22 cellular contexts compared by ENCODE assay signal in genomic region chr2:229563388-229563787, GRCh38.
DNase-seq lines count a peak whose midpoint lies in the region; ATAC-seq, FAIRE-seq and TF ChIP-seq lines count a peak whose summit lies in the region.
"Had no signal": no experiment of that assay in that cellular context is flagged by ENCODE, and none has a peak within 500 bp of the region (broad histone marks: within the 10 kb centered on the region; RNA-seq: fewer than 3 reads in every experiment).

No MANE protein-coding gene starts in this region.

- H3K79me2 ChIP-seq in HepG2 (ENCODE audit: insufficient read depth, low read length) (no peaks in the 10 kb centered on the region), trophoblast cell (ENCODE audit: control insufficient read depth, insufficient read depth, low read length, poor library complexity) (no peaks in the 10 kb centered on the region)

- 2% methylated on average over 5 of the region's 5 CpGs for WGBS in HepG2 (ENCODE audit: low lambda C conversion rate)
- 60% methylated on average over 5 of the region's 5 CpGs for WGBS in right lobe of liver (ENCODE audit: insufficient coverage, low coverage, low lambda C conversion rate, missing lambda C conversion rate)
- WGBS in trophoblast cell (ENCODE audit: extremely low coverage, insufficient coverage, insufficient read length), result 100% methylated on average over 5 of the region's 5 CpGs

- no peak overlapping the region for H4K12ac ChIP-seq in trophoblast cell (ENCODE audit: low read depth, low read length)

- no peak overlapping the region for H2AFZ ChIP-seq in HepG2 (ENCODE audit: low read length)
- H2AFZ ChIP-seq in trophoblast cell (ENCODE audit: insufficient read depth, low read length, poor library complexity), result no peak overlapping the region

- no peak for DNase-seq in HepG2 (ENCODE audit: low spot score)
- DNase-seq in right lobe of liver, result no peak
- no peak for DNase-seq in bronchial epithelial cell (ENCODE audit: low read depth)
- no peak for DNase-seq in trophoblast cell
- no peak for DNase-seq in cerebellar cortex (ENCODE audit: low spot score)
- no peak for DNase-seq in kidney tubule cell (ENCODE audit: low spot score)
- DNase-seq: ACHN; AML-193; BE2C; CD4-positive, alpha-beta T cell; CD8-positive, alpha-beta memory T cell; DMS 273 treated with DMSO at 0.1 percent for 48 hours; DMS79; GF-D8; GOT3; H7; HCEC 1CT had no signal

- H3K36me3 ChIP-seq in HepG2 (replicated peaks in 1 of 2; ENCODE audit: control insufficient read depth in 1 of 2, insufficient read depth in 2 of 2, low read length in 2 of 2), result no peaks in the 10 kb centered on the region
- H3K36me3 ChIP-seq in right lobe of liver, result no peaks in the 10 kb centered on the region
- H3K36me3 ChIP-seq in bronchial epithelial cell (ENCODE audit: control insufficient read depth, insufficient read depth, low read length), result no peaks in the 10 kb centered on the region
- no peaks in the 10 kb centered on the region for H3K36me3 ChIP-seq in trophoblast cell (ENCODE audit: control insufficient read depth in 1 of 2, insufficient read depth in 2 of 2, low read length in 2 of 2)
- H3K36me3 ChIP-seq: BE2C; BLaER1 treated with 17β-estradiol and CSF1 and Interleukin-3, amounts not matched to agents 10 nM and 100 nM had no signal

- no peaks in the 10 kb centered on the region for H4K20me1 ChIP-seq in HepG2 (ENCODE audit: insufficient read depth, low read length)
- H4K20me1 ChIP-seq: BLaER1 treated with 17β-estradiol and CSF1 and Interleukin-3, amounts not matched to agents 10 nM and 100 nM had no signal

- H3K4me3 ChIP-seq in HepG2 (replicated peaks in 1 of 3; ENCODE audit: insufficient read depth in 1 of 3, low read depth in 2 of 3, low read length in 3 of 3), result no peak overlapping the region
- no peak overlapping the region for H3K4me3 ChIP-seq in right lobe of liver
- no peak overlapping the region for H3K4me3 ChIP-seq in bronchial epithelial cell (ENCODE audit: low read depth, low read length)
- peak overlapping the region; percentile 4 for H3K4me3 ChIP-seq in trophoblast cell (ENCODE audit: low read depth, low read length)
- H3K4me3 ChIP-seq: BLaER1 treated with 17β-estradiol and CSF1 and Interleukin-3, amounts not matched to agents 10 nM and 100 nM had no signal

- TF ChIP-seq EP300 in HepG2 (IDR thresholded peaks at IDR 0.05; ENCODE audit: low read depth in 2 of 2, low read length in 2 of 2) (no peak), HepG2 (CRISPR knock-in tag; IDR thresholded peaks at IDR 0.05; ENCODE audit: borderline replicate concordance) (no peak)

- no peak overlapping the region for H2BK120ac ChIP-seq in trophoblast cell (ENCODE audit: insufficient read depth, low read length, poor library complexity)

- no peak overlapping the region for H3K14ac ChIP-seq in trophoblast cell (ENCODE audit: low read length)

- no peak for TF ChIP-seq POLR2A in HepG2 (IDR thresholded peaks at IDR 0.05; ENCODE audit: insufficient read depth in 1 of 2, low read depth in 2 of 2, low read length in 2 of 2)
- TF ChIP-seq POLR2A in right lobe of liver (IDR thresholded peaks at IDR 0.05), result no peak

- POLR2A ChIA-PET in HepG2 (lab: Yijun Ruan, JAX), result no interaction called here

- no peak overlapping the region for H2BK12ac ChIP-seq in trophoblast cell (ENCODE audit: low read length)

- no peak overlapping the region for H3K27ac ChIP-seq in HepG2 (ENCODE audit: extremely low read length, insufficient read depth, low read length)
- H3K27ac ChIP-seq in right lobe of liver, result no peak overlapping the region
- no peak overlapping the region for H3K27ac ChIP-seq in trophoblast cell (ENCODE audit: low read depth, low read length)
- H3K27ac ChIP-seq: 22Rv1; BLaER1 treated with 17β-estradiol and CSF1 and Interleukin-3, amounts not matched to agents 10 nM and 100 nM had no signal

- no peak overlapping the region for H3K4ac ChIP-seq in trophoblast cell (ENCODE audit: low read depth, low read length)

- H4K8ac ChIP-seq in trophoblast cell (ENCODE audit: low read depth, low read length), result no peak overlapping the region

- H3K9ac ChIP-seq in HepG2 (ENCODE audit: insufficient read depth, low read depth, low read length), result no peak overlapping the region
- no peak overlapping the region for H3K9ac ChIP-seq in trophoblast cell (ENCODE audit: low read length)
- H3K9ac ChIP-seq: BLaER1 treated with 17β-estradiol and CSF1 and Interleukin-3, amounts not matched to agents 10 nM and 100 nM had no signal

- in situ Hi-C loops in HepG2 (cut with HindIII; ENCODE audit: extremely low pct_ligation_motif_present, low pct_unique_long_range_greater_than_20kb), result no loop called here

- TF ChIP-seq RAD21 in HepG2 (CRISPR knock-in tag; IDR thresholded peaks at IDR 0.05), result no peak

- no peak for FAIRE-seq in HepG2 (lab: Jason Lieb, UNC)
- FAIRE-seq in bronchial epithelial cell (lab: Jason Lieb, UNC), result peak; percentile 90
- FAIRE-seq: A204.1, D721Med, GM12891 had no signal

- ATAC-seq in HepG2 (no peak), right lobe of liver (no peak)

- H3K79me1 ChIP-seq in trophoblast cell (ENCODE audit: low read length), result no peaks in the 10 kb centered on the region

- no peak overlapping the region for H3K4me2 ChIP-seq in HepG2 (ENCODE audit: low read depth, low read length)
- no peak overlapping the region for H3K4me2 ChIP-seq in trophoblast cell (ENCODE audit: low read length)
- H3K4me2 ChIP-seq: BLaER1 treated with 17β-estradiol and CSF1 and Interleukin-3, amounts not matched to agents 10 nM and 100 nM had no signal

- CTCF ChIA-PET in HepG2 (lab: Yijun Ruan, JAX; ENCODE audit: low intra/inter-chr PET ratio, low total read pairs), result no interaction called here

- no peaks in the 10 kb centered on the region for H3K27me3 ChIP-seq in HepG2 (ENCODE audit: control insufficient read depth in 1 of 2, insufficient read depth in 2 of 2, low read length in 2 of 2)
- no peaks in the 10 kb centered on the region for H3K27me3 ChIP-seq in right lobe of liver
- H3K27me3 ChIP-seq in bronchial epithelial cell (ENCODE audit: control insufficient read depth, insufficient read depth, low read length), result no peaks in the 10 kb centered on the region
- no peaks in the 10 kb centered on the region for H3K27me3 ChIP-seq in trophoblast cell (ENCODE audit: insufficient read depth, low read length)
- H3K27me3 ChIP-seq: BE2C; BLaER1 treated with 17β-estradiol and CSF1 and Interleukin-3, amounts not matched to agents 10 nM and 100 nM had no signal

- intact Hi-C loops in HepG2 (cut with micrococcal nuclease; ENCODE audit: unreplicated experiment), result no loop called here
- intact Hi-C loops in right lobe of liver (cut with DNase I), result no loop called here

- H2AK5ac ChIP-seq in trophoblast cell (ENCODE audit: low read length), result no peak overlapping the region

- no peak overlapping the region for H3K23ac ChIP-seq in trophoblast cell (ENCODE audit: low read length)

- H3K4me1 ChIP-seq in HepG2 (ENCODE audit: insufficient read depth, low read length) (no peaks in the 10 kb centered on the region), right lobe of liver (no peaks in the 10 kb centered on the region), trophoblast cell (ENCODE audit: control insufficient read depth in 1 of 2, insufficient read depth in 2 of 2, low read length in 2 of 2) (no peaks in the 10 kb centered on the region)
- H3K4me1 ChIP-seq: BE2C; BLaER1 treated with 17β-estradiol and CSF1 and Interleukin-3, amounts not matched to agents 10 nM and 100 nM had no signal

- no TSS peak for BruUV-seq in HepG2 (replicated peaks; lab: Mats Ljungman, UMichigan)

- H3K18ac ChIP-seq in trophoblast cell (ENCODE audit: low read length), result no peak overlapping the region

- no peak overlapping the region for H4K91ac ChIP-seq in trophoblast cell (ENCODE audit: low read depth, low read length)

- no peak for TF ChIP-seq CTCF in HepG2 (CRISPR knock-in tag; IDR thresholded peaks at IDR 0.05)
- TF ChIP-seq CTCF in right lobe of liver (IDR thresholded peaks at IDR 0.05), result no peak
- TF ChIP-seq CTCF in bronchial epithelial cell (IDR thresholded peaks at IDR 0.05; ENCODE audit: insufficient read depth, low read length, severe bottlenecking), result no peak

- no peak overlapping the region for H2BK5ac ChIP-seq in trophoblast cell (ENCODE audit: low read depth, low read length, poor library complexity)

- H3K9me3 ChIP-seq in HepG2 (ENCODE audit: low read length) (peaks cover 15% of the 10 kb centered on the region), right lobe of liver (no peaks in the 10 kb centered on the region), trophoblast cell (ENCODE audit: insufficient read depth, low read depth, low read length) (peaks cover 3% of the 10 kb centered on the region)
- H3K9me3 ChIP-seq: BE2C had no signal

TF ChIP-seq in HepG2, 621 proteins besides CTCF, POLR2A, EP300 and RAD21:
- TF ChIP-seq ZNF10 (CRISPR knock-in tag; IDR thresholded peaks at IDR 0.05; ENCODE audit: borderline replicate concordance, low read depth) (no peak), ATF7 (IDR thresholded peaks at IDR 0.05) (peak; percentile 41), ATF7 (CRISPR knock-in tag; IDR thresholded peaks at IDR 0.05) (no peak), CREB1 (IDR thresholded peaks at IDR 0.05) (peak; percentile 99), CREB1 (CRISPR knock-in tag; IDR thresholded peaks at IDR 0.05) (no peak), FOXK2 (IDR thresholded peaks at IDR 0.05) (peak; percentile 32; the same call in 1 of the 2 replicates), TMF1 (CRISPR knock-in tag; IDR thresholded peaks at IDR 0.05; ENCODE audit: low read depth) (no peak)
